ENCODE assay signal across 7 cellular contexts in the genomic region with DNA sequence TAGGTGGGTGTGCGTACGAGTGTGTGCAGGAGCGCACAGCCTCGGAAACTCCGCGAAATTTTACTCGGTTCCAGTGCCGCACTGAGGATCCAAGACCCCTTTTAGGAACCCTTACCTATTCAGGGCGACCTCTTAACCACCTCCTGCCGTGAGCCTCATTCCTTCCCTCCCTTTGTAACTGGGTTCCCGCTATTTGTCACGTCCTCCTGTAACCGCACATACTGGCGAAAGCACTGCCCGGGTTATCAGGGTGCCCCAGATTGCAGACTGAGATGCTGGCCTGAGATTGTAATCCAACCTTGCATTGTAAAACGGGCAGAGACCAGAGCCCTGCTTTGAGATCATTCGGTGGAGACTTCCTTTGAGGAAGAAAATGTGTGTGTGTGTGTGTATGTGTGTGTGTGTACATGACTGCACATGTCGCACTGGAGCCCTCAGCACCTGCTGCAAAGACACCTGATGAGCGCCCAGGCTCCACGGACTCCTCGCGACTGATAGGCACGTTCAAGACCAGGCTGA.
DNase-seq lines count a peak whose midpoint lies in the region; ATAC-seq, FAIRE-seq and TF ChIP-seq lines count a peak whose summit lies in the region.

No MANE protein-coding gene starts in this region.

- peaks cover 0 to 5% of the 10 kb centered on the region in 2 experiments for H3K27me3 ChIP-seq in endothelial cell of umbilical vein (ENCODE audit: control insufficient read depth in 2 of 2, insufficient read depth in 2 of 2, low read length in 2 of 2)
- H3K27me3 ChIP-seq in muscle layer of colon (ENCODE audit: control insufficient read depth in 1 of 2, insufficient read depth in 2 of 2, low read length in 2 of 2): no peaks in the 10 kb centered on the region

- in situ Hi-C loops in G401 (cut with HindIII; ENCODE audit: low sequenced_read_pairs): no loop called here

- DNase-seq in G401 (ENCODE audit: low spot score): peak; percentile 57
- DNase-seq in Kasumi-1 (lab: John Stamatoyannopoulos, UW): peak; percentile 31 to 57
- peak; percentile 73 for DNase-seq in endothelial cell of umbilical vein (ENCODE audit: low read depth, low spot score)

- dilution Hi-C loops in endothelial cell of umbilical vein (cut with MboI; ENCODE audit: extremely low pct_ligation_motif_present, low sequenced_read_pairs): no loop called here

- peaks cover 9% of the 10 kb centered on the region for H3K4me1 ChIP-seq in endothelial cell of umbilical vein (ENCODE audit: control insufficient read depth, extremely low read depth, insufficient read depth, low read length)
- peaks cover 23% of the 10 kb centered on the region for H3K4me1 ChIP-seq in muscle layer of colon (ENCODE audit: insufficient read depth, low read length)

- TF ChIP-seq POLR2A in endothelial cell of umbilical vein (IDR thresholded peaks at IDR 0.05; ENCODE audit: low read depth, low read length): no peak

- POLR2A ChIA-PET in endothelial cell of umbilical vein (lab: Charles Lee): interaction anchor here (1.0 to 1.8 kb wide), 2 partner anchors 65 to 198 kb away, joined by 3 to 6 read pairs; a partner anchor contains a TSS

- H4K20me1 ChIP-seq in endothelial cell of umbilical vein (replicated peaks; ENCODE audit: control insufficient read depth, extremely low read depth, insufficient read depth, low read length): no peaks in the 10 kb centered on the region

- H3K9me1 ChIP-seq in endothelial cell of umbilical vein (replicated peaks; ENCODE audit: control insufficient read depth, extremely low read depth, insufficient read depth, low read length): no peaks in the 10 kb centered on the region

- peak overlapping the region; percentile 75 for H3K27ac ChIP-seq in endothelial cell of umbilical vein (ENCODE audit: insufficient read depth, low read depth, low read length)
- peak overlapping the region; percentile 97 for H3K27ac ChIP-seq in muscle layer of colon (ENCODE audit: low read depth, low read length)

- H3K9ac ChIP-seq in endothelial cell of umbilical vein (replicated peaks; ENCODE audit: extremely low read depth, insufficient read depth, low read length): peak overlapping the region; percentile 92
- H3K9ac ChIP-seq in muscle layer of colon (ENCODE audit: low read length): peak overlapping the region; percentile 7

- FAIRE-seq in endothelial cell of umbilical vein (lab: Jason Lieb, UNC): peak; percentile 78

- intact Hi-C loops in endothelial cell of umbilical vein (cut with micrococcal nuclease): loop anchor here (5.0 kb wide), 1 partner anchor 123 kb away; no protein-coding TSS in a partner anchor

- H3K36me3 ChIP-seq in endothelial cell of umbilical vein (ENCODE audit: control insufficient read depth in 2 of 2, extremely low read depth in 1 of 2, insufficient read depth in 2 of 2, low read length in 2 of 2) (no peaks in the 10 kb centered on the region), muscle layer of colon (ENCODE audit: insufficient read depth, low read length) (no peaks in the 10 kb centered on the region)

- TF ChIP-seq CTCF in WI38 (IDR thresholded peaks at IDR 0.05; ENCODE audit: low read depth, low read length) (no peak), endothelial cell of umbilical vein (IDR thresholded peaks at IDR 0.05; ENCODE audit: extremely low read depth in 1 of 2, insufficient read depth in 1 of 2, low read depth in 1 of 2, low read length in 2 of 2) (no peak)

- TSS peak; percentile 61 for BruUV-seq in endothelial cell of umbilical vein (replicated peaks; lab: Mats Ljungman, UMichigan)

- H2AFZ ChIP-seq in endothelial cell of umbilical vein (ENCODE audit: low read depth, low read length): peak overlapping the region; percentile 100

- peak overlapping the region; percentile 97 for H3K4me2 ChIP-seq in endothelial cell of umbilical vein (ENCODE audit: insufficient read depth, low read length)

- H3K79me2 ChIP-seq in endothelial cell of umbilical vein (ENCODE audit: control insufficient read depth, insufficient read depth, low read length): no peaks in the 10 kb centered on the region

- ATAC-seq in GM21576 (IDR thresholded peaks at IDR 0.05; ENCODE audit: unreplicated experiment): peak; percentile 10
- ATAC-seq in HG03520 (IDR thresholded peaks at IDR 0.05; ENCODE audit: unreplicated experiment): no peak

- H3K9me3 ChIP-seq in endothelial cell of umbilical vein (replicated peaks; ENCODE audit: control insufficient read depth, insufficient read depth, low read length) (no peaks in the 10 kb centered on the region), muscle layer of colon (ENCODE audit: low read length) (no peaks in the 10 kb centered on the region)

- H3K4me3 ChIP-seq in WI38 (ENCODE audit: low read depth, low read length) (peak overlapping the region; percentile 88), endothelial cell of umbilical vein (replicated peaks in 1 of 3; ENCODE audit: insufficient read depth in 1 of 3, low read depth in 1 of 3, low read length in 3 of 3) (peak overlapping the region; percentile 73 to 99 (median 96)), muscle layer of colon (ENCODE audit: low read depth in 1 of 2, low read length in 2 of 2) (peak overlapping the region; percentile 92 to 94)

- CTCF ChIA-PET in endothelial cell of umbilical vein (lab: Charles Lee): interaction anchor here (1.3 to 2.2 kb wide), 5 partner anchors 66 to 281 kb away, joined by 4 to 20 read pairs (median 5); a partner anchor contains a TSS

TF ChIP-seq in endothelial cell of umbilical vein, 7 proteins besides CTCF, POLR2A, EP300 and RAD21:
- TF ChIP-seq GATA2 (IDR thresholded peaks at IDR 0.05; ENCODE audit: insufficient read depth, insufficient read length, low read depth, low read length) (peak; percentile 83), JUN (IDR thresholded peaks at IDR 0.05; ENCODE audit: borderline replicate concordance, insufficient read depth, insufficient read length, low read depth) (no peak), MYC (IDR thresholded peaks at IDR 0.05; ENCODE audit: low read depth, low read length) (no peak), POLR2AphosphoS5 (IDR thresholded peaks at IDR 0.05; ENCODE audit: insufficient read depth, low read depth, low read length) (no peak), EZH2 (IDR thresholded peaks at IDR 0.05; ENCODE audit: borderline replicate concordance, low read depth, low read length, severe bottlenecking) (no peak)
